ENCODE assay signal across 1 cellular context in the genomic region with DNA sequence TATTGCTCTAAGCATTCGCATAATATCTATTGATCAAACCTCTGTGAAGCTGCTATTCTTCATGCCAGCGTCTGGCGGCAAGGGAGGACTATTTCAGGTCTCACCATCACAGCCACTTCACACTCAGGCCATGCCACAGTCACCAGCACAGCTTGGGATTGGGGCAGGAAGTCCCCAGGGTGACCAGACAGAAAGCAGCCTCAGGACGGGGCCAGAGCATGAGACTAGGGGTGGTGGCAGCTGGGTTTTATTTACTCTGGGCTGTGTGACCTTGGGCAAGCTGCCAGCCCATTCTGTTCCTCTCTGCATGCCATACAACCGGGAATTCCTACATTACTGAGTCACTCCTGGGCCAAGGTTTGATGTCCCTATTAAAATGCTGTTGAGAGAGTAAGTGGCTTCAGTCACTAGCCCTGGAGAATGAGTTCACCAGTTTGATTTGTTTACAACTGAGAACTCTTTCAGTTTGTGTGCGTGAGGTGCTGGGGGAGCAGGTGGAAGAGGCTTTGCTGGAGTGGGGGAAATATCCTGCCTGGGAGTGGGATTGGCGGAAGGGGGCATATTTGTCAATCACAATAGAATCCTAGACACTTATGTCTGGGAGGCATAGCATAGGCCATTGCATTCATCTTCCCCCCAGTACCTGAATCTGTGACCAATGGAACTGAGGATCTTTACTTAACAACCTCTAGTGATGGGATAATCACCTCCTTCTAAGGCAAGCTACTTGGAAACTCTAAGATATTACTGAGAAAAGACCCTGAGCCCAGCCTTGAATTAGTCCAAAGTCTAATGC.
TF ChIP-seq lines count a peak whose summit lies in the region.

No MANE protein-coding gene starts in this region.

TF ChIP-seq in HepG2, 621 proteins besides CTCF, POLR2A, EP300 and RAD21 (continued from another document and continues in another):
- TF ChIP-seq IKZF5 (CRISPR knock-in tag; IDR thresholded peaks at IDR 0.05) (peak; percentile 89), SIN3A (IDR thresholded peaks at IDR 0.05; ENCODE audit: borderline replicate concordance, low read depth, low read length) (no peak), ZNF7 (CRISPR knock-in tag; IDR thresholded peaks at IDR 0.05) (no peak), ZNF292 (CRISPR knock-in tag; IDR thresholded peaks at IDR 0.05; ENCODE audit: borderline replicate concordance, low read depth) (peak; percentile 90; the same call in 1 of the 2 replicates), ZNF24 (IDR thresholded peaks at IDR 0.05) (no peak), ZNF607 (CRISPR knock-in tag; IDR thresholded peaks at IDR 0.05; ENCODE audit: borderline replicate concordance) (peak; percentile 29; the same call in 1 of the 2 replicates), NFE2L2 (IDR thresholded peaks at IDR 0.05; ENCODE audit: low read length) (no peak; the same call in 1 of the 2 replicates), RORA (CRISPR knock-in tag; IDR thresholded peaks at IDR 0.05) (no peak), ZNF329 (CRISPR knock-in tag; IDR thresholded peaks at IDR 0.05; ENCODE audit: low read depth) (no peak), GMEB1 (CRISPR knock-in tag; IDR thresholded peaks at IDR 0.05; ENCODE audit: borderline replicate concordance) (peak; percentile 55; the same call in 1 of the 2 replicates), AHDC1 (CRISPR knock-in tag; IDR thresholded peaks at IDR 0.05; ENCODE audit: borderline replicate concordance) (peak; percentile 85; the same call in 1 of the 2 replicates), POLR2AphosphoS2 (IDR thresholded peaks at IDR 0.05; ENCODE audit: low read depth, low read length) (no peak; the same call in 1 of the 2 replicates), MIER3 (CRISPR knock-in tag; IDR thresholded peaks at IDR 0.05; ENCODE audit: borderline replicate concordance) (peak; percentile 87; the same call in 1 of the 2 replicates), ZNF644 (CRISPR knock-in tag; IDR thresholded peaks at IDR 0.05; ENCODE audit: low read depth) (peak; percentile 10; the same call in 1 of the 2 replicates), RBM22 (optimal IDR thresholded peaks at IDR 0.05; ENCODE audit: low read length) (no peak), SALL2 (CRISPR knock-in tag; IDR thresholded peaks at IDR 0.05) (0 out of 2 replicates have a peak, but pooled peaks have one; percentile 44), HIC2 (CRISPR knock-in tag; IDR thresholded peaks at IDR 0.05; ENCODE audit: low read depth) (peak; percentile 92), ZC3H4 (CRISPR knock-in tag; IDR thresholded peaks at IDR 0.05; ENCODE audit: borderline replicate concordance) (no peak), ZNF737 (CRISPR knock-in tag; IDR thresholded peaks at IDR 0.05; ENCODE audit: borderline replicate concordance) (no peak), ATF7 (IDR thresholded peaks at IDR 0.05) (peak; percentile 51; the same call in 1 of the 2 replicates), ATF7 (CRISPR knock-in tag; IDR thresholded peaks at IDR 0.05) (peak; percentile 81), RFX1 (IDR thresholded peaks at IDR 0.05) (no peak), ZNF160 (CRISPR knock-in tag; IDR thresholded peaks at IDR 0.05) (0 out of 2 replicates have a peak, but pooled peaks have one; percentile 38), ZNF354B (CRISPR knock-in tag; IDR thresholded peaks at IDR 0.05) (no peak), HNRNPLL (IDR thresholded peaks at IDR 0.05; ENCODE audit: low read depth, low read length, poor library complexity, severe bottlenecking) (no peak), ASH2L (IDR thresholded peaks at IDR 0.05; ENCODE audit: insufficient read length, low read depth, low read length) (peak; percentile 41), ELF3 (CRISPR knock-in tag; IDR thresholded peaks at IDR 0.05) (peak; percentile 87), SALL1 (CRISPR knock-in tag; IDR thresholded peaks at IDR 0.05) (peak; percentile 98), ZFAT (CRISPR knock-in tag; conservative IDR thresholded peaks at IDR 0.05) (no peak), MAFK (conservative IDR thresholded peaks at IDR 0.05 in 1 of 2, IDR thresholded peaks at IDR 0.05 in 1 of 2; ENCODE audit: low read length in 2 of 2) (peak in 1 of 2 experiments; percentile 36; a peak in 1 of 4 replicates), ARNT2 (CRISPR knock-in tag; IDR thresholded peaks at IDR 0.05; ENCODE audit: low read depth) (peak; percentile 88), ZNF263 (CRISPR knock-in tag; IDR thresholded peaks at IDR 0.05) (peak; percentile 66; the same call in 1 of the 2 replicates), TSC22D2 (CRISPR knock-in tag; IDR thresholded peaks at IDR 0.05; ENCODE audit: borderline replicate concordance) (no peak), CCAR2 (optimal IDR thresholded peaks at IDR 0.05; ENCODE audit: low read depth, low read length) (peak; percentile 42), ZNF101 (CRISPR knock-in tag; IDR thresholded peaks at IDR 0.05; ENCODE audit: borderline replicate concordance, low read depth) (no peak), ZNF296 (CRISPR knock-in tag; conservative IDR thresholded peaks at IDR 0.05) (no peak), PCBP1 (IDR thresholded peaks at IDR 0.05; ENCODE audit: borderline replicate concordance, low read depth, low read length) (no peak), SAP130 (CRISPR knock-in tag; IDR thresholded peaks at IDR 0.05; ENCODE audit: low read depth) (peak; percentile 83), ZSCAN22 (CRISPR knock-in tag; IDR thresholded peaks at IDR 0.05) (no peak), ZNF33A (CRISPR knock-in tag; IDR thresholded peaks at IDR 0.05; ENCODE audit: borderline replicate concordance) (no peak)
- TF ChIP-seq, protein P1, sequence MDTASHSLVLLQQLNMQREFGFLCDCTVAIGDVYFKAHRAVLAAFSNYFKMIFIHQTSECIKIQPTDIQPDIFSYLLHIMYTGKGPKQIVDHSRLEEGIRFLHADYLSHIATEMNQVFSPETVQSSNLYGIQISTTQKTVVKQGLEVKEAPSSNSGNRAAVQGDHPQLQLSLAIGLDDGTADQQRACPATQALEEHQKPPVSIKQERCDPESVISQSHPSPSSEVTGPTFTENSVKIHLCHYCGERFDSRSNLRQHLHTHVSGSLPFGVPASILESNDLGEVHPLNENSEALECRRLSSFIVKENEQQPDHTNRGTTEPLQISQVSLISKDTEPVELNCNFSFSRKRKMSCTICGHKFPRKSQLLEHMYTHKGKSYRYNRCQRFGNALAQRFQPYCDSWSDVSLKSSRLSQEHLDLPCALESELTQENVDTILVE (CRISPR knock-in tag; IDR thresholded peaks at IDR 0.05): no peak; the same call in 1 of the 2 replicates
- TF ChIP-seq, protein P2, sequence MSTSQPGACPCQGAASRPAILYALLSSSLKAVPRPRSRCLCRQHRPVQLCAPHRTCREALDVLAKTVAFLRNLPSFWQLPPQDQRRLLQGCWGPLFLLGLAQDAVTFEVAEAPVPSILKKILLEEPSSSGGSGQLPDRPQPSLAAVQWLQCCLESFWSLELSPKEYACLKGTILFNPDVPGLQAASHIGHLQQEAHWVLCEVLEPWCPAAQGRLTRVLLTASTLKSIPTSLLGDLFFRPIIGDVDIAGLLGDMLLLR (CRISPR knock-in tag; IDR thresholded peaks at IDR 0.05): 0 out of 2 replicates have a peak, but pooled peaks have one; percentile 32
- TF ChIP-seq, protein P3, sequence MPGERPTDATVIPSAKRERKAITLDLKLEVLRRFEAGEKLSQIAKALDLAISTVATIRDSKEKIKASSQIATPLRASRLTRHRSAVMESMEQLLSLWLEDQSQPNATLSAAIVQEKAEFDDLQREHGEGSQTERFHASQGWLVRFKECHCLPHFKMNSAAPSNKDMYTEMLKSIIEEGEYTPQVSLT (CRISPR knock-in tag; IDR thresholded peaks at IDR 0.05; ENCODE audit: borderline replicate concordance, low read depth): no peak
- TF ChIP-seq, protein P4, sequence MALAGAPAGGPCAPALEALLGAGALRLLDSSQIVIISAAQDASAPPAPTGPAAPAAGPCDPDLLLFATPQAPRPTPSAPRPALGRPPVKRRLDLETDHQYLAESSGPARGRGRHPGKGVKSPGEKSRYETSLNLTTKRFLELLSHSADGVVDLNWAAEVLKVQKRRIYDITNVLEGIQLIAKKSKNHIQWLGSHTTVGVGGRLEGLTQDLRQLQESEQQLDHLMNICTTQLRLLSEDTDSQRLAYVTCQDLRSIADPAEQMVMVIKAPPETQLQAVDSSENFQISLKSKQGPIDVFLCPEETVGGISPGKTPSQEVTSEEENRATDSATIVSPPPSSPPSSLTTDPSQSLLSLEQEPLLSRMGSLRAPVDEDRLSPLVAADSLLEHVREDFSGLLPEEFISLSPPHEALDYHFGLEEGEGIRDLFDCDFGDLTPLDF (CRISPR knock-in tag; IDR thresholded peaks at IDR 0.05): no peak
- TF ChIP-seq, protein P5, sequence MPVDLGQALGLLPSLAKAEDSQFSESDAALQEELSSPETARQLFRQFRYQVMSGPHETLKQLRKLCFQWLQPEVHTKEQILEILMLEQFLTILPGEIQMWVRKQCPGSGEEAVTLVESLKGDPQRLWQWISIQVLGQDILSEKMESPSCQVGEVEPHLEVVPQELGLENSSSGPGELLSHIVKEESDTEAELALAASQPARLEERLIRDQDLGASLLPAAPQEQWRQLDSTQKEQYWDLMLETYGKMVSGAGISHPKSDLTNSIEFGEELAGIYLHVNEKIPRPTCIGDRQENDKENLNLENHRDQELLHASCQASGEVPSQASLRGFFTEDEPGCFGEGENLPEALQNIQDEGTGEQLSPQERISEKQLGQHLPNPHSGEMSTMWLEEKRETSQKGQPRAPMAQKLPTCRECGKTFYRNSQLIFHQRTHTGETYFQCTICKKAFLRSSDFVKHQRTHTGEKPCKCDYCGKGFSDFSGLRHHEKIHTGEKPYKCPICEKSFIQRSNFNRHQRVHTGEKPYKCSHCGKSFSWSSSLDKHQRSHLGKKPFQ (CRISPR knock-in tag; IDR thresholded peaks at IDR 0.05; ENCODE audit: insufficient replicate concordance): peak; percentile 99
